20 cellular contexts compared by ENCODE assay signal in the genomic region with DNA sequence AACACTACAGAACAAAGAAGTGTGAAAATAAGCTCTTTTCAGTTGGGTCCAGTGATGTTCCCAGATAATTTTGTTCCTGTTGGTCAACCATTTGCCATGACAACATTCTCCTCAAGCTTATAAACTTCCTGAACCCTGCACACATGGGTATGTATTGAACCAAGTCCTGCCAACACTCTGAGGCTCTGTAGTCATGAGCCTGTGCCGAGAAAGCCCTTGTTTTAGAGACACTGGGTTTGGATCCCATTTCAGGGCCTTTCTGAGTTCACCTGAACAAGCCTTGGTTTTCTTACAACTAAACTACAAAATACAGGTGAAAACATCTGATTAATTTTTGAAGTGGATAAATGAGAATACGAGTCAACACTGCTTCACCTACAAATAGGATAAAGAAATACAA. TPM values are rescaled to one million over a fixed set of nuclear protein-coding genes. Genes with fewer than 3 reads are reported as not detected.
"Had no signal": no experiment of that assay in that cellular context is flagged by ENCODE, and none has a peak within 500 bp of the region (broad histone marks: within the 10 kb centered on the region; RNA-seq: fewer than 3 reads in every experiment).

No MANE protein-coding gene starts in this region.

- ATAC-seq: foreskin keratinocyte, mucosa of descending colon, sciatic nerve had no signal

- H3K79me2 ChIP-seq: hepatocyte had no signal

- H3K27ac ChIP-seq: colonic mucosa, foreskin keratinocyte, hepatocyte, ovary, tibial artery, WERI-Rb-1 had no signal

- H3K36me3 ChIP-seq: colonic mucosa, ovary, tibial artery, WERI-Rb-1 had no signal

- H3K4me3 Mint-ChIP-seq: activated CD4-positive, alpha-beta memory T cell treated with anti-CD3 and anti-CD28 coated beads, Interleukin-2, amount 10 ng/mL, durations not matched to agents 7 days and 5 days; central memory CD8-positive, alpha-beta T cell; memory B cell had no signal

- H2AFZ ChIP-seq: hepatocyte had no signal

- H3K27me3 Mint-ChIP-seq: activated CD4-positive, alpha-beta memory T cell treated with anti-CD3 and anti-CD28 coated beads, Interleukin-2, amount 10 ng/mL, durations not matched to agents 7 days and 5 days had no signal

- DNase-seq: activated CD4-positive, alpha-beta memory T cell treated with anti-CD3 and anti-CD28 coated beads, Interleukin-2, amount 10 ng/mL, durations not matched to agents 7 days and 5 days; activated effector memory CD4-positive, alpha-beta T cell treated with Interleukin-2 at 50 U/mL for 16 hours; activated T-cell treated with anti-CD3 and anti-CD28 coated beads, Interleukin-2, amount 50 U/mL, for 48 hours; aorta; colonic mucosa; foreskin keratinocyte; mucosa of descending colon; naive B cell; ovary; stimulated activated CD4-positive, alpha-beta T cell treated with anti-CD3 and anti-CD28 coated beads, Interleukin-4, amount 100 ng/mL, for 1 hour; T-helper 2 cell; tibial artery; WERI-Rb-1 had no signal

- H3K27me3 ChIP-seq: colonic mucosa, foreskin keratinocyte, hepatocyte, ovary, tibial artery had no signal

- H3K4me1 ChIP-seq: colonic mucosa, foreskin keratinocyte, tibial artery had no signal

- H3K9me3 ChIP-seq: colonic mucosa, mucosa of descending colon, ovary, tibial artery had no signal

- H3K36me3 Mint-ChIP-seq: memory B cell, naive B cell had no signal

- H3K9me3 Mint-ChIP-seq: activated CD4-positive, alpha-beta memory T cell treated with anti-CD3 and anti-CD28 coated beads, Interleukin-2, amount 10 ng/mL, durations not matched to agents 7 days and 5 days; central memory CD8-positive, alpha-beta T cell; memory B cell; naive B cell had no signal

- H3K4me1 Mint-ChIP-seq: activated CD4-positive, alpha-beta memory T cell treated with anti-CD3 and anti-CD28 coated beads, Interleukin-2, amount 10 ng/mL, durations not matched to agents 7 days and 5 days had no signal

- H3K4me3 ChIP-seq: colonic mucosa, hepatocyte, mucosa of descending colon, ovary, smooth muscle cell, tibial artery had no signal

- H3K27ac Mint-ChIP-seq: activated CD4-positive, alpha-beta memory T cell treated with anti-CD3 and anti-CD28 coated beads, Interleukin-2, amount 10 ng/mL, durations not matched to agents 7 days and 5 days; memory B cell had no signal

- H3K4me2 ChIP-seq: hepatocyte, smooth muscle cell had no signal

RNA-seq across cellular contexts. Expression of a gene that starts 38.5 kb away (rescaled TPM):
- total RNA-seq: activated CD4-positive, alpha-beta memory T cell treated with anti-CD3 and anti-CD28 coated beads, Interleukin-2, amount 10 ng/mL, durations not matched to agents 7 days and 5 days; aorta; colonic mucosa; epithelial cell of proximal tubule; fibroblast of lung; foreskin keratinocyte; hepatocyte; mucosa of descending colon; ovary; sciatic nerve; smooth muscle cell had no signal
